In the genomic region with DNA sequence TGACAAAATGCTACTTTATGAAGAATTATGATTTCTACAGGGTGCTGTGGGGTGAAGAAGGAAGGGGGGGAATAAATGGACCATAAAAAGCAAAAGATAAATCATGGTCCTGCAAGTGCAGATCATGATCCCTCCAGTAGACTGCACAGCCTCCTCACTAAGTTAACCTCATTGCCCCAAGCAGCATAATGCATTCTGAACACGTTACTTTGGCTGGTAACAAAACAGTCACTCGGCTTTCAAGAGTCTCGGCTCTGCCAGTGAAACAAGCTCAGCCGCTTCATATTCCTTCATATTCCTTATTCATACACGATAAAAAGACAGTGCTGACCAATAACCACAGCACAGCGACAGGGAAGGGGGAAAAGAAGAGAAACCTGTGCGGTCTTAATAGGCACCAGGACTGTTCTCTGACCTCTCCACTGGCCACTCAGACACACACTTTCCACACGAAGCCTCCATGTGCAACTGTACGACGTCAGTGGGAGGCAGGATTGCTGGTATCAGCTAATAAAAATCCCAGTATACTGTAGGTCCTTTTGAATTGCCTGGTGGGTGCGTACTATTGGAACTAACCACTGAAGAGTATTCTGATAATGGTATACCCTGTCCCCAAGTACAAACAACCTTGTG, we compare ENCODE assay signal across 11 cellular contexts.
DNase-seq lines count a peak whose midpoint lies in the region; ATAC-seq, FAIRE-seq and TF ChIP-seq lines count a peak whose summit lies in the region.
"Had no signal": no experiment of that assay in that cellular context is flagged by ENCODE, and none has a peak within 500 bp of the region (broad histone marks: within the 10 kb centered on the region; RNA-seq: fewer than 3 reads in every experiment).

No MANE protein-coding gene starts in this region.

- peaks cover 0 to 8% of the 10 kb centered on the region in 2 experiments; a peak in 2 of 5 replicates for H3K36me3 ChIP-seq in HepG2 (replicated peaks in 1 of 2; ENCODE audit: control insufficient read depth in 1 of 2, insufficient read depth in 2 of 2, low read length in 2 of 2)
- no peaks in the 10 kb centered on the region for H3K36me3 ChIP-seq in tibial nerve

- H3K4me1 ChIP-seq in right cardiac atrium (ENCODE audit: control insufficient read depth, insufficient read depth, low read length) (peaks cover 16% of the 10 kb centered on the region), HepG2 (ENCODE audit: insufficient read depth, low read length) (peaks cover 34% of the 10 kb centered on the region), tibial nerve (peaks cover 0 to 51% (median 21%) of the 10 kb centered on the region in 4 donors)

- no peaks in the 10 kb centered on the region for H3K9me3 Mint-ChIP-seq in T-helper 2 cell treated with Interferon-gamma antibody and Interleukin-4, amounts not matched to agents 5 μg/mL and 100 μg/mL, for 36 hours
- peaks cover 8% of the 10 kb centered on the region for H3K9me3 Mint-ChIP-seq in type B pancreatic cell

- H3K4me1 Mint-ChIP-seq in T-helper 2 cell treated with Interferon-gamma antibody and Interleukin-4, amounts not matched to agents 5 μg/mL and 100 μg/mL, for 36 hours (ENCODE audit: low read depth) = peaks cover 45% of the 10 kb centered on the region
- peaks cover 18% of the 10 kb centered on the region for H3K4me1 Mint-ChIP-seq in type B pancreatic cell (ENCODE audit: unreplicated experiment)

- no peak for ATAC-seq in right cardiac atrium
- no peak for ATAC-seq in left ventricle myocardium superior
- ATAC-seq in HepG2 = 0 out of 3 replicates have a peak, but pooled peaks have one; percentile 24

- H3K79me2 ChIP-seq in HepG2 (ENCODE audit: insufficient read depth, low read length) = no peaks in the 10 kb centered on the region

- no peak for DNase-seq in right cardiac atrium
- DNase-seq in left ventricle myocardium superior = no peak
- no peak for DNase-seq in T-helper 2 cell treated with Interferon-gamma antibody and Interleukin-4, amounts not matched to agents 5 μg/mL and 100 μg/mL, for 36 hours (ENCODE audit: low spot score)
- DNase-seq in HepG2 (ENCODE audit: low spot score) = no peak
- DNase-seq in type B pancreatic cell (ENCODE audit: extremely low spot score, unreplicated experiment) = no peak
- no peak for DNase-seq in NCI-H2196 (lab: John Stamatoyannopoulos, UW; ENCODE audit: unreplicated experiment)
- no peak for DNase-seq in tibial nerve (ENCODE audit: low spot score in 2 of 2)
- no peak for DNase-seq in GM10248 (ENCODE audit: extremely low spot score)
- DNase-seq: activated naive CD4-positive, alpha-beta T cell; NCI-H1417 treated with DMSO at 0.1 percent for 48 hours had no signal

- H4K20me1 ChIP-seq in HepG2 (ENCODE audit: insufficient read depth, low read length) = no peaks in the 10 kb centered on the region

- CTCF ChIA-PET in HepG2 (lab: Yijun Ruan, JAX; ENCODE audit: low intra/inter-chr PET ratio, low total read pairs) (no interaction called here), GM10248 (lab: Yijun Ruan, JAX) (interaction anchor here (1.4 to 1.7 kb wide), 2 partner anchors 10 to 20 kb away, joined by 3 read pairs; no protein-coding TSS in a partner anchor)

- no peak overlapping the region for H3K9ac ChIP-seq in HepG2 (ENCODE audit: insufficient read depth, low read depth, low read length)

- H3K27me3 ChIP-seq in right cardiac atrium (ENCODE audit: control insufficient read depth, insufficient read depth) = no peaks in the 10 kb centered on the region
- H3K27me3 ChIP-seq in HepG2 (ENCODE audit: control insufficient read depth in 1 of 2, insufficient read depth in 2 of 2, low read length in 2 of 2) = no peaks in the 10 kb centered on the region
- no peaks in the 10 kb centered on the region for H3K27me3 ChIP-seq in tibial nerve

- TF ChIP-seq EP300 in HepG2 (IDR thresholded peaks at IDR 0.05; ENCODE audit: low read depth in 2 of 2, low read length in 2 of 2) (no peak), HepG2 (CRISPR knock-in tag; IDR thresholded peaks at IDR 0.05; ENCODE audit: borderline replicate concordance) (no peak), tibial nerve (IDR thresholded peaks at IDR 0.05) (no peak)

- TF ChIP-seq CTCF in HepG2 (CRISPR knock-in tag; IDR thresholded peaks at IDR 0.05) = no peak
- TF ChIP-seq CTCF in type B pancreatic cell (conservative IDR thresholded peaks at IDR 0.05) = no peak
- no peak for TF ChIP-seq CTCF in tibial nerve (IDR thresholded peaks at IDR 0.05)
- TF ChIP-seq CTCF in GM10248 (IDR thresholded peaks at IDR 0.05; ENCODE audit: control extremely low read depth, extremely low read depth, low read depth, missing control alignments) = no peak

- H3K27ac Mint-ChIP-seq in T-helper 2 cell treated with Interferon-gamma antibody and Interleukin-4, amounts not matched to agents 5 μg/mL and 100 μg/mL, for 36 hours = peak overlapping the region; percentile 95
- H3K27ac Mint-ChIP-seq in type B pancreatic cell = peak overlapping the region; percentile 19

- H3K4me3 Mint-ChIP-seq in T-helper 2 cell treated with Interferon-gamma antibody and Interleukin-4, amounts not matched to agents 5 μg/mL and 100 μg/mL, for 36 hours = peak overlapping the region; percentile 85
- peak overlapping the region; percentile 6 for H3K4me3 Mint-ChIP-seq in type B pancreatic cell

- FAIRE-seq in HepG2 (lab: Jason Lieb, UNC) = no peak

- H3K27me3 Mint-ChIP-seq in T-helper 2 cell treated with Interferon-gamma antibody and Interleukin-4, amounts not matched to agents 5 μg/mL and 100 μg/mL, for 36 hours (ENCODE audit: low read depth) = no peaks in the 10 kb centered on the region
- H3K27me3 Mint-ChIP-seq in type B pancreatic cell = no peaks in the 10 kb centered on the region

- H2AFZ ChIP-seq in HepG2 (ENCODE audit: low read length) = no peak overlapping the region

- TF ChIP-seq RAD21 in HepG2 (CRISPR knock-in tag; IDR thresholded peaks at IDR 0.05) = no peak

- WGBS in right cardiac atrium = 92% methylated on average over 11 of the region's 11 CpGs
- 95% methylated on average over 9 of the region's 11 CpGs for WGBS in HepG2 (ENCODE audit: low lambda C conversion rate)
- 64 to 81% methylated on average over 11 of the region's 11 CpGs for WGBS in tibial nerve, 2 donors

- in situ Hi-C loops in HepG2 (cut with HindIII; ENCODE audit: extremely low pct_ligation_motif_present, low pct_unique_long_range_greater_than_20kb) = no loop called here

- POLR2A ChIA-PET in HepG2 (lab: Yijun Ruan, JAX) = no interaction called here
- POLR2A ChIA-PET in GM10248 (lab: Yijun Ruan, JAX) = no interaction called here

- H3K4me3 ChIP-seq in right cardiac atrium (ENCODE audit: low read length) (no peak overlapping the region), HepG2 (replicated peaks in 1 of 3; ENCODE audit: insufficient read depth in 1 of 3, low read depth in 2 of 3, low read length in 3 of 3) (no peak overlapping the region), tibial nerve (no peak overlapping the region)

- TF ChIP-seq POLR2A in HepG2 (IDR thresholded peaks at IDR 0.05; ENCODE audit: insufficient read depth in 1 of 2, low read depth in 2 of 2, low read length in 2 of 2) (no peak), tibial nerve (IDR thresholded peaks at IDR 0.05) (no peak)

- H3K27ac ChIP-seq in right cardiac atrium (ENCODE audit: low read length) (peak overlapping the region; percentile 53), HepG2 (ENCODE audit: extremely low read length, insufficient read depth, low read length) (no peak overlapping the region), tibial nerve (peak overlapping the region in 2 of 4 donors; percentile 21 to 48)
- H3K27ac ChIP-seq: C4-2B had no signal

- H3K36me3 Mint-ChIP-seq in T-helper 2 cell treated with Interferon-gamma antibody and Interleukin-4, amounts not matched to agents 5 μg/mL and 100 μg/mL, for 36 hours (ENCODE audit: low read depth) = peaks cover 10% of the 10 kb centered on the region
- peaks cover 11% of the 10 kb centered on the region for H3K36me3 Mint-ChIP-seq in type B pancreatic cell

- intact Hi-C loops in right cardiac atrium (cut with DNase I) = no loop called here
- intact Hi-C loops in left ventricle myocardium superior (cut with micrococcal nuclease) = no loop called here
- intact Hi-C loops in HepG2 (cut with micrococcal nuclease; ENCODE audit: unreplicated experiment) = no loop called here

- peaks cover 2% of the 10 kb centered on the region for H3K9me3 ChIP-seq in right cardiac atrium (ENCODE audit: control insufficient read depth, low read length)
- H3K9me3 ChIP-seq in HepG2 (ENCODE audit: low read length) = no peaks in the 10 kb centered on the region
- H3K9me3 ChIP-seq in tibial nerve = no peaks in the 10 kb centered on the region

- no TSS peak for BruUV-seq in HepG2 (replicated peaks; lab: Mats Ljungman, UMichigan)

- H3K4me2 ChIP-seq in HepG2 (ENCODE audit: low read depth, low read length) = no peak overlapping the region

TF ChIP-seq in HepG2, 621 proteins besides CTCF, POLR2A, EP300 and RAD21 (continues in another document):
- TF ChIP-seq ZNF746 (CRISPR knock-in tag; IDR thresholded peaks at IDR 0.05) = no peak
- TF ChIP-seq ZXDC (CRISPR knock-in tag; IDR thresholded peaks at IDR 0.05) = no peak
- TF ChIP-seq RFX5 (IDR thresholded peaks at IDR 0.05; ENCODE audit: low read depth, low read length) = no peak
- no peak for TF ChIP-seq ZFP1 (CRISPR knock-in tag; IDR thresholded peaks at IDR 0.05)
- no peak for TF ChIP-seq RNF2 (conservative IDR thresholded peaks at IDR 0.05; ENCODE audit: low read depth)
